ENCODE assay signal across 8 cellular contexts in the genomic region with DNA sequence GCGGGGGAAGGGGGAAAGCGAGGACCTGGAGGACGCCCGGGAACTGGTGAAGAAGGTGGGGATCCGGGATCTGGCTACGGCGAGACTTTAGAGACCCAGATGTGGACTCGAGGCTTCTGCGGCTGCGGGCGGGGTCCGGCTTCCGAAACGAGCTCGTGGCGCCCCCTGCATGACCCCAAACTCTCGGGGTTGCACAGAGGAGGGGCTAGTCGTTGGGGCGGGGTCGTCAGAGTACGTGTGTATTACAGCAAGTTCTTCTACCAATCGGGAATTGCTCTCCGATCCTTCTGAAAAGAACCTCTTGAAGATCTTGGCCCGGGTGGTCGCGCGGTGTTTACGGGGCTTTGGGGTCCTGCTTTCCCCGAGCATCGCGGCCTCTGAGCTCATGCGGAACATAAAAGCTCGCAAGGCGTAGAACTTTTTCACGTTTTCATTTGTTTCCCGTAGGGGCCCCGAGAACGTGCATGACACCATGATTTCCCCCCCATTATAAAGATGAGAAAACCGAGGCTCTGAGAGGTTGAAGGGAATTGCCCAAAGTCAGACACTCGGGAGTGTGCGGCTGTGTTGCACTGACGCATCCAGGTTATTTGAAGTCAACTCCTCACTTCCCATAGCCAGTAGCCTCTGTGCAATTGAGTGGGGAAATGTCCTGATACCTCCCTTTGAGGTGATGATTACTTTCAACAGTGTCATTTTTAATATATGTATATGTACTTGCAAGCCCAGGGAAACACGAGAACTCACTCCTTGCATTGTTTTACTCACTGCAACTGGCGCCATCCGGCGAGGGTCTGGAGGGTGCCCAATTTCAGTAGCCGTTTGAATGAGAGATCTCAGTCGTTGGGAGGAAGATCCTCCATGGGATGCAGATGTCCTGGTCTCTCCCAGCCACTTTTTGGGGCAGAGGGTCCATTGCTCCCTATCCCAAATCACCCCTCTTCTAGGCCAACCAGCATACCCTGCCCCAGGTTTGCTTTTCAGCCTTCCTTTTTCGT. TPM values are rescaled to one million over a fixed set of nuclear protein-coding genes. Genes with fewer than 3 reads are reported as not detected.
DNase-seq lines count a peak whose midpoint lies in the region; ATAC-seq and TF ChIP-seq lines count a peak whose summit lies in the region.

BEND4 (minus strand) TSS at position 149 of the 998 bp plus-strand sequence. CDS start 512 bp downstream, outside the sequence.

- H3K27me3 ChIP-seq in HAP-1 (ENCODE audit: low read depth) (no peaks in the 10 kb centered on the region), Peyer's patch (peaks cover 0 to 21% of the 10 kb centered on the region in 2 donors), hepatocyte (peaks cover 75% of the 10 kb centered on the region)

- no peaks in the 10 kb centered on the region for H3K9me3 ChIP-seq in HAP-1
- H3K9me3 ChIP-seq in Peyer's patch: no peaks in the 10 kb centered on the region
- H3K9me3 ChIP-seq in hepatocyte (ENCODE audit: low read depth): no peaks in the 10 kb centered on the region

- H2AFZ ChIP-seq in hepatocyte: peak within 1 kb of the TSS; percentile 39

- peak within 1 kb of the TSS; percentile 93 for H3K4me2 ChIP-seq in hepatocyte

- H3K9me2 ChIP-seq in hepatocyte (replicated peaks; ENCODE audit: insufficient read depth): no peaks in the 10 kb centered on the region

- H3K27ac ChIP-seq in Peyer's patch: peak within 1 kb of the TSS in 2 of 4 donors; percentile 59 to 86
- H3K27ac ChIP-seq in hepatocyte: no peak within 1 kb of the TSS

- TF ChIP-seq CTCF in Peyer's patch (IDR thresholded peaks at IDR 0.05) (no peak), hepatocyte (IDR thresholded peaks at IDR 0.05; ENCODE audit: poor library complexity) (no peak), foreskin fibroblast (IDR thresholded peaks at IDR 0.05; ENCODE audit: low read depth, low read length) (no peak)

- H3K4me1 ChIP-seq in HAP-1 (peaks cover 22% of the 10 kb centered on the region), Peyer's patch (peaks cover 0 to 16% (median 0%) of the 10 kb centered on the region in 4 donors), hepatocyte (ENCODE audit: insufficient read depth) (no peaks in the 10 kb centered on the region)

- ATAC-seq in GM18520 (IDR thresholded peaks at IDR 0.05; ENCODE audit: unreplicated experiment): peak; percentile 6
- no peak for ATAC-seq in stimulated activated naive CD8-positive, alpha-beta T cell treated with anti-CD3 and anti-CD28 coated beads, Interleukin-15, Interleukin-2, amounts not matched to agents 100 U/mL and 50 U/mL, for 24 hours

- no peak for TF ChIP-seq POLR2A in Peyer's patch (IDR thresholded peaks at IDR 0.05)

- H3K36me3 ChIP-seq in HAP-1 (replicated peaks) (no peaks in the 10 kb centered on the region), Peyer's patch (no peaks in the 10 kb centered on the region), hepatocyte (replicated peaks; ENCODE audit: insufficient read depth, low read depth) (no peaks in the 10 kb centered on the region)

- H3K4me3 ChIP-seq in HAP-1: peak within 1 kb of the TSS; percentile 68
- H3K4me3 ChIP-seq in Peyer's patch: peak within 1 kb of the TSS; percentile 55 to 75 (median 56)
- peak within 1 kb of the TSS; percentile 67 for H3K4me3 ChIP-seq in hepatocyte
- H3K4me3 ChIP-seq in foreskin fibroblast (ENCODE audit: low read depth in 1 of 2, low read length in 2 of 2): peak within 1 kb of the TSS in 1 of 2 donors; percentile 10

- no peaks in the 10 kb centered on the region for H4K20me1 ChIP-seq in hepatocyte (ENCODE audit: insufficient read depth, poor library complexity, severe bottlenecking)

- in situ Hi-C loops in HAP-1 (cut with MboI; ENCODE audit: low sequenced_read_pairs) (no loop called here), ACHN (cut with HindIII; ENCODE audit: low pct_ligation_motif_present, low pct_unique_long_range_greater_than_20kb, low sequenced_read_pairs) (no loop called here)

- DNase-seq in HAP-1 (ENCODE audit: low spot score in 2 of 2) (peak; percentile 26 to 52), Peyer's patch (peak in 2 of 3 donors; percentile 76 to 81), hepatocyte (ENCODE audit: low spot score) (no peak), CD1c-positive myeloid dendritic cell (ENCODE audit: extremely low spot score) (no peak), ACHN (no peak), foreskin fibroblast (no peak)
- peak; percentile 9 for DNase-seq in stimulated activated naive CD8-positive, alpha-beta T cell treated with anti-CD3 and anti-CD28 coated beads, Interleukin-15, Interleukin-2, amounts not matched to agents 100 U/mL and 50 U/mL, for 24 hours

- WGBS in hepatocyte (ENCODE audit: low lambda C conversion rate, missing lambda C conversion rate): 17% methylated on average over 47 of the region's 49 CpGs

- no peaks in the 10 kb centered on the region for H3K79me2 ChIP-seq in hepatocyte

RNA-seq across cellular contexts. Expression of gene BEND4, which starts in this region (rescaled TPM):
- total RNA-seq in Peyer's patch: 1 to 10 TPM in 2 of 4 donors, under 1 TPM in 2; 0.47 to 7.4 (median 1.3) TPM
- 0.10 and 0.24 TPM in 2 replicates for total RNA-seq in hepatocyte
- polyA plus RNA-seq in hepatocyte: 0.06 TPM in 1 of 2 replicates, not detected in the other

Comparison
In these comparisons a context has a peak if more than half of its experiments do, and no peak if none do; other contexts are left out.
1. DNase-seq: peak in HAP-1 (2 of 2), Peyer's patch (2 of 3) and stimulated activated naive CD8-positive, alpha-beta T cell treated with anti-CD3 and anti-CD28 coated beads, Interleukin-15, Interleukin-2, amounts not matched to agents 100 U/mL and 50 U/mL, for 24 hours (single experiment); none in hepatocyte (single experiment), CD1c-positive myeloid dendritic cell (single experiment), ACHN (single experiment) and foreskin fibroblast (0 of 2).